In the genomic region with DNA sequence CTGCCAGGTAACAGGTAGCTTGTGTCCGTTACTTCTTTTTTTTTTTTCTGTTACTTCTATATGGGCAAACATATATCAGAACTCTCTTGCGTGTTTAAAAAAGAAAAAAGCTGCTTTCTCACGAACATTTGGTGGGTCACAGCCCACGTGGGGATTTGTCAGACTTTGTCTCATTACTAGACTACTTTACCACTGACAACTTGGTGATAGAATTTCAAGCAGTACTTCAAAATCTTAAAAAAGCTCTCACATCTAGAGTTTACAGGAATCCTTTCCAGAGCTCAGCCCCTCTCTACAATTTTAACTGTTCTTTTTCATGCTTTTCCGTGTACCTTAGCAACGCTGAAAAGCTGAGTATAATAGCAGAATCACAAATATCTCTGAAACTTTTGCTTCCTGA, we compare ENCODE assay signal across 23 cellular contexts. TPM values are rescaled to one million over a fixed set of nuclear protein-coding genes. Genes with fewer than 3 reads are reported as not detected.
A peak's percentile ranks its signal among the peaks of the same experiment; 100 is the strongest.
DNase-seq lines count a peak whose midpoint lies in the region; TF ChIP-seq lines count a peak whose summit lies in the region.
"Had no signal": no experiment of that assay in that cellular context is flagged by ENCODE, and none has a peak within 500 bp of the region (broad histone marks: within the 10 kb centered on the region; RNA-seq: fewer than 3 reads in every experiment).

No MANE protein-coding gene starts in this region.

- CTCF ChIA-PET in MCF 10A (lab: Yijun Ruan, JAX), result no interaction called here

- H3K36me3 Mint-ChIP-seq in MCF 10A (ENCODE audit: insufficient read depth, unreplicated experiment) (peaks cover 12% of the 10 kb centered on the region), neural crest cell (ENCODE audit: low read depth) (peaks cover 2% of the 10 kb centered on the region)

- H3K9me3 Mint-ChIP-seq in MCF 10A (ENCODE audit: unreplicated experiment) (no peaks in the 10 kb centered on the region), neural crest cell (no peaks in the 10 kb centered on the region)
- H3K9me3 Mint-ChIP-seq: CD4-positive, alpha-beta T cell had no signal

- H3K4me3 ChIP-seq in breast epithelium, result no peak overlapping the region
- no peak overlapping the region for H3K4me3 ChIP-seq in left ventricle myocardium inferior
- H3K4me3 ChIP-seq: BLaER1, PC-9 had no signal

- H3K27ac ChIP-seq in breast epithelium, result no peak overlapping the region
- H3K27ac ChIP-seq in layer of hippocampus (ENCODE audit: low read depth, low read length), result peak overlapping the region; percentile 23
- H3K27ac ChIP-seq in left ventricle myocardium inferior (replicated peaks), result no peak overlapping the region
- H3K27ac ChIP-seq: 22Rv1, BLaER1, PC-9 had no signal

- no peaks in the 10 kb centered on the region for H3K27me3 Mint-ChIP-seq in MCF 10A (ENCODE audit: insufficient read depth, unreplicated experiment)
- H3K27me3 Mint-ChIP-seq in neural crest cell (ENCODE audit: low read depth), result no peaks in the 10 kb centered on the region
- H3K27me3 Mint-ChIP-seq: CD4-positive, alpha-beta T cell had no signal

- TF ChIP-seq CTCF in MCF 10A (IDR thresholded peaks at IDR 0.05; ENCODE audit: unreplicated experiment) (no peak), breast epithelium (IDR thresholded peaks at IDR 0.05) (no peak), neural crest cell (conservative IDR thresholded peaks at IDR 0.05) (no peak), left ventricle myocardium inferior (IDR thresholded peaks at IDR 0.05; ENCODE audit: borderline replicate concordance) (no peak)

- no peak for TF ChIP-seq POLR2A in breast epithelium (IDR thresholded peaks at IDR 0.05)

- H3K4me1 Mint-ChIP-seq in MCF 10A (ENCODE audit: insufficient read depth, unreplicated experiment) (peaks cover 20% of the 10 kb centered on the region), neural crest cell (peaks cover 9% of the 10 kb centered on the region)

- intact Hi-C loops in MCF 10A (cut with micrococcal nuclease), result no loop called here
- intact Hi-C loops in breast epithelium (cut with DNase I; ENCODE audit: low total_unique reads), result no loop called here
- intact Hi-C loops in left ventricle myocardium inferior (cut with micrococcal nuclease), result no loop called here

- no peaks in the 10 kb centered on the region for H3K4me1 ChIP-seq in breast epithelium
- peaks cover 38% of the 10 kb centered on the region for H3K4me1 ChIP-seq in left ventricle myocardium inferior

- H3K27me3 ChIP-seq in breast epithelium (no peaks in the 10 kb centered on the region), layer of hippocampus (ENCODE audit: control insufficient read depth, insufficient read depth, low read length) (no peaks in the 10 kb centered on the region), left ventricle myocardium inferior (ENCODE audit: low read depth) (no peaks in the 10 kb centered on the region)
- H3K27me3 ChIP-seq: BLaER1 had no signal

- H3K27ac Mint-ChIP-seq in MCF 10A (ENCODE audit: low read depth, unreplicated experiment) (peak overlapping the region; percentile 39), neural crest cell (ENCODE audit: unreplicated experiment) (peak overlapping the region; percentile 63)
- H3K27ac Mint-ChIP-seq: CD4-positive, alpha-beta T cell had no signal

- POLR2A ChIA-PET in MCF 10A (lab: Yijun Ruan, JAX), result interaction anchor here (0.7 to 2.7 kb wide), 3 partner anchors 14 to 23 kb away, joined by 3 to 9 read pairs (median 4); no protein-coding TSS in a partner anchor

- no TSS peak for BruUV-seq in MCF 10A (replicated peaks; lab: Mats Ljungman, UMichigan)

- H3K4me3 Mint-ChIP-seq in MCF 10A (ENCODE audit: unreplicated experiment) (no peak overlapping the region), neural crest cell (no peak overlapping the region)
- H3K4me3 Mint-ChIP-seq: CD4-positive, alpha-beta T cell had no signal

- H3K9me3 ChIP-seq in breast epithelium (no peaks in the 10 kb centered on the region), left ventricle myocardium inferior (replicated peaks) (no peaks in the 10 kb centered on the region)
- H3K9me3 ChIP-seq: BLaER1 had no signal

- no peaks in the 10 kb centered on the region for H3K36me3 ChIP-seq in breast epithelium
- no peaks in the 10 kb centered on the region for H3K36me3 ChIP-seq in left ventricle myocardium inferior

- DNase-seq in MCF 10A (ENCODE audit: unreplicated experiment), result no peak
- no peak for DNase-seq in breast epithelium (ENCODE audit: low spot score in 2 of 2)
- no peak for DNase-seq in neural crest cell (ENCODE audit: low read depth, low spot score)
- DNase-seq in DMS 273 (lab: John Stamatoyannopoulos, UW; ENCODE audit: unreplicated experiment), result no peak
- DNase-seq in LoVo (ENCODE audit: low spot score), result no peak
- no peak for DNase-seq in DMS 273 treated with DMSO at 0.1 percent for 48 hours (lab: John Stamatoyannopoulos, UW)
- DNase-seq in left ventricle myocardium inferior, result no peak
- DNase-seq: ACHN; CD4-positive, alpha-beta T cell; COR-L47; DMS153; Kasumi-1; MM.1S; NCI-H1092; NCI-H1436; NCI-H187 treated with DMSO at 0.1 percent for 48 hours; NCI-H2107; NCI-H446 treated with DMSO at 0.1 percent for 48 hours; NCI-H526 treated with DMSO at 0.1 percent for 48 hours; PC-9 had no signal

RNA-seq across cellular contexts. Expression of gene SMAD1, which starts 50.1 kb away (rescaled TPM):
- total RNA-seq in MCF 10A (2022), result 23.7 and 27.9 TPM in 2 replicates
- 10 to 100 TPM; 19.5 to 62.8 (median 43.6) TPM for total RNA-seq in breast epithelium
- total RNA-seq in neural crest cell, result 26.8 and 28.6 TPM in 2 replicates
- 10.1 TPM for total RNA-seq in left ventricle myocardium inferior
